Comparison of ENCODE assay signal across 9 cellular contexts in the genomic region with DNA sequence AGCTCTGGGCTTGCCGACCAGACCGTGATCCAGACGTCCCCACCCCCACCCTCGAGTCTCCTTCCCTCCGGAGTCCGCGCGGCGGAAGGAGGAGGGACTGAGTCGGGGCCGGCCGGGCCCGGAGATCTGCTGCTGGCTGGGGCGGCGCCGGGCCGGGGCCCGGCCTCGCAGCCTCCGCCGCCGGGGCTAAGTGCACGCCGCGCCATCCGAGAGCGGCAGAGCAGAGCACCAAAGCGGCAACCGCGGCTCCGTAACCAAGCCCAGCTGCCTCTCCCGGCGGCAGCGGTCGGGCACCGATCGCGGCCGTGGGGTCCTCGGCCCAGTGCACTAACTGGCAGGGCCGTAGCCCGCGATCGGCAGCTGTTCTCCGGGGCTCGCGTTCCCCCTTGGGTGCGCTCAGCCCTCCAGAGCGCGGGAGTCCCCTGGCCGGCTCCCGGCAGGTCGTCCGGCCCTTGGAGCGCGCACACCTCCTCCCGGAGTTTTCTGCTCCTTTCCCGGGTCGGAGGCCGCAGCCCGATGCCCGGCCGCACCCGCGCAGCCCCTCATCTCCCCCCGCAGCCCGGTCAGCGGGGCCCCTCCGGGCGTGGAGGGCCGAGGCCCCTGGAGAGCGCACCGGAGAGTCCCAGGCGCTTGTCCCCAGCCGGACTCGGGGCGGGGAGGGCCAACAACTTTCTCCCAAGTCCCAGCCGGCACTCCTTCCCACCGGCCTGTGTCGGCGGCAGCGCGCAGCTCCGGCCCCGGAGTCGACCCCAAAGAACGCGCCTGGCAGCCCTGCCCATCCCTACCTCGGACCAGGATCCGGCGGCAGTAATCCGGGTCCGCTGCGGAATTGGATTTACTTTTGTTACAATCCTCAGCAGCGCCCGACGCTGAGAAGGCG. TPM values are rescaled to one million over a fixed set of nuclear protein-coding genes. Genes with fewer than 3 reads are reported as not detected.
DNase-seq lines count a peak whose midpoint lies in the region; ATAC-seq, FAIRE-seq and TF ChIP-seq lines count a peak whose summit lies in the region.
"Had no signal": no experiment of that assay in that cellular context is flagged by ENCODE, and none has a peak within 500 bp of the region (broad histone marks: within the 10 kb centered on the region; RNA-seq: fewer than 3 reads in every experiment).

No MANE protein-coding gene starts in this region.

- FAIRE-seq in pancreas (lab: Jason Lieb, UNC), result no peak

- in situ Hi-C loops in HAP-1 (cut with MboI; ENCODE audit: low sequenced_read_pairs), result no loop called here

- H3K4me1 ChIP-seq in fibroblast of lung (ENCODE audit: control insufficient read depth, extremely low read depth, insufficient read depth, low read length), result no peaks in the 10 kb centered on the region
- H3K4me1 ChIP-seq in pancreas, result peaks cover 0 to 5% (median 0%) of the 10 kb centered on the region in 3 donors
- H3K4me1 ChIP-seq in HAP-1, result no peaks in the 10 kb centered on the region
- H3K4me1 ChIP-seq in OCI-LY7 (ENCODE audit: insufficient read depth, low read length, poor library complexity, severe bottlenecking), result no peaks in the 10 kb centered on the region

- H3K4me3 ChIP-seq in fibroblast of lung (replicated peaks in 1 of 4; ENCODE audit: control extremely low read depth in 1 of 4, insufficient read depth in 1 of 4, low read depth in 3 of 4, low read length in 4 of 4), result peak overlapping the region in 1 of 4 experiments; percentile 7
- peak overlapping the region in 3 of 4 donors; percentile 8 to 56 (median 36) for H3K4me3 ChIP-seq in pancreas
- no peak overlapping the region for H3K4me3 ChIP-seq in HAP-1
- H3K4me3 ChIP-seq in OCI-LY7 (ENCODE audit: low read depth, low read length, poor library complexity, severe bottlenecking), result no peak overlapping the region

- H3K36me3 Mint-ChIP-seq in Calu3 (ENCODE audit: insufficient read depth, unreplicated experiment), result no peaks in the 10 kb centered on the region

- H3K79me2 ChIP-seq in fibroblast of lung (ENCODE audit: control insufficient read depth, insufficient read depth, low read length) (no peaks in the 10 kb centered on the region), OCI-LY7 (ENCODE audit: insufficient read depth, low read depth, low read length) (no peaks in the 10 kb centered on the region)

- no peaks in the 10 kb centered on the region for H3K36me3 ChIP-seq in fibroblast of lung (ENCODE audit: control insufficient read depth, insufficient read depth, low read length)
- no peaks in the 10 kb centered on the region for H3K36me3 ChIP-seq in pancreas
- H3K36me3 ChIP-seq in HAP-1 (replicated peaks), result no peaks in the 10 kb centered on the region
- H3K36me3 ChIP-seq in OCI-LY7 (ENCODE audit: insufficient read depth, low read length), result no peaks in the 10 kb centered on the region

- no peak overlapping the region for H3K27ac ChIP-seq in fibroblast of lung (ENCODE audit: insufficient read depth, low read length)
- H3K27ac ChIP-seq in pancreas, result no peak overlapping the region
- no peak overlapping the region for H3K27ac ChIP-seq in OCI-LY7 (ENCODE audit: low read depth, low read length, poor library complexity, severe bottlenecking)

- POLR2A ChIA-PET in OCI-LY7 (lab: Charles Lee), result no interaction called here

- H3K27me3 ChIP-seq in fibroblast of lung (ENCODE audit: control insufficient read depth, insufficient read depth, low read length), result peaks cover 68% of the 10 kb centered on the region
- H3K27me3 ChIP-seq in pancreas, result peaks cover 4 to 56% (median 17%) of the 10 kb centered on the region in 4 donors
- H3K27me3 ChIP-seq in HAP-1 (ENCODE audit: low read depth), result peaks cover 3% of the 10 kb centered on the region; the same call in 1 of the 2 replicates

- H3K9me2 ChIP-seq in OCI-LY7 (ENCODE audit: insufficient read depth, low read length), result no peaks in the 10 kb centered on the region

- H3K9me3 ChIP-seq in fibroblast of lung (ENCODE audit: control insufficient read depth, insufficient read depth, low read depth, low read length) (no peaks in the 10 kb centered on the region), pancreas (no peaks in the 10 kb centered on the region), HAP-1 (no peaks in the 10 kb centered on the region), OCI-LY7 (ENCODE audit: low read length) (no peaks in the 10 kb centered on the region)

- ATAC-seq in pancreas (peak; percentile 57 to 73 (median 69)), GM21526 (IDR thresholded peaks at IDR 0.05; ENCODE audit: low FRiP score, unreplicated experiment) (no peak)

- H3K4me1 Mint-ChIP-seq in Calu3 (ENCODE audit: low read depth, unreplicated experiment), result no peaks in the 10 kb centered on the region

- H3K9ac ChIP-seq in fibroblast of lung (ENCODE audit: insufficient read depth, low read length), result no peak overlapping the region

- H2AFZ ChIP-seq in fibroblast of lung (ENCODE audit: low read length) (no peak overlapping the region), OCI-LY7 (ENCODE audit: low read length) (no peak overlapping the region)

- 1 to 2% methylated on average over 82 to 98 of the region's 98 CpGs for WGBS in pancreas, 2 donors

- BruUV-seq in Calu3 (replicated peaks; lab: Mats Ljungman, UMichigan), result no TSS peak
- no TSS peak for BruUV-seq in OCI-LY7 (replicated peaks; lab: Mats Ljungman, UMichigan)

- DNase-seq in Calu3 (peak; percentile 46), NCI-H460 (ENCODE audit: extremely low read depth, low read depth) (peak; percentile 31), fibroblast of lung (ENCODE audit: low read depth in 2 of 2) (peak in 1 of 2 donors; percentile 57), pancreas (peak in 2 of 6 donors; percentile 68 to 73), HAP-1 (ENCODE audit: low spot score in 2 of 2) (no peak), posterior vena cava (ENCODE audit: low spot score) (no peak), OCI-LY7 (ENCODE audit: low spot score) (no peak)
- DNase-seq: activated B cell treated with CpG ODN at 0.5 μM for 24 hours had no signal

- no peaks in the 10 kb centered on the region for H4K20me1 ChIP-seq in fibroblast of lung (ENCODE audit: control insufficient read depth, extremely low read depth, insufficient read depth, low read length)
- no peaks in the 10 kb centered on the region for H4K20me1 ChIP-seq in OCI-LY7 (ENCODE audit: insufficient read depth, low read length)

- H3K4me2 ChIP-seq in fibroblast of lung (ENCODE audit: extremely low read depth, insufficient read depth, low read length), result peak overlapping the region; percentile 25
- no peak overlapping the region for H3K4me2 ChIP-seq in OCI-LY7 (ENCODE audit: low read length)

- intact Hi-C loops in Calu3 (cut with micrococcal nuclease; ENCODE audit: unreplicated experiment), result no loop called here
- intact Hi-C loops in pancreas (cut with DNase I), result no loop called here
- intact Hi-C loops in posterior vena cava (cut with DNase I), result no loop called here
- intact Hi-C loops in OCI-LY7 (cut with micrococcal nuclease; ENCODE audit: unreplicated experiment), result no loop called here

- no peak overlapping the region for H3K27ac Mint-ChIP-seq in Calu3 (ENCODE audit: unreplicated experiment)
- H3K27ac Mint-ChIP-seq: activated B cell treated with CpG ODN at 0.5 μM for 24 hours had no signal

- CTCF ChIA-PET in Calu3 (lab: Charles Lee), result interaction anchor here (1.1 kb wide), 1 partner anchor 8 kb away, joined by 3 read pairs; no protein-coding TSS in a partner anchor
- CTCF ChIA-PET in OCI-LY7 (lab: Charles Lee; ENCODE audit: unreplicated experiment), result no interaction called here

- TF ChIP-seq CTCF in Calu3 (IDR thresholded peaks at IDR 0.05; ENCODE audit: unreplicated experiment) (no peak), fibroblast of lung (conservative IDR thresholded peaks at IDR 0.05 in 1 of 2, IDR thresholded peaks at IDR 0.05 in 1 of 2; ENCODE audit: low read depth in 1 of 2, low read length in 2 of 2) (no peak), pancreas (IDR thresholded peaks at IDR 0.05) (no peak), OCI-LY7 (conservative IDR thresholded peaks at IDR 0.05; ENCODE audit: low read length) (no peak)

- H3K4me3 Mint-ChIP-seq in Calu3 (ENCODE audit: low read depth, unreplicated experiment), result peak overlapping the region; percentile 65
- H3K4me3 Mint-ChIP-seq: activated B cell treated with CpG ODN at 0.5 μM for 24 hours had no signal

- peaks cover 23% of the 10 kb centered on the region for H3K27me3 Mint-ChIP-seq in Calu3 (ENCODE audit: unreplicated experiment)

- no peaks in the 10 kb centered on the region for H3K9me3 Mint-ChIP-seq in Calu3 (ENCODE audit: low read depth, unreplicated experiment)
- H3K9me3 Mint-ChIP-seq: activated B cell treated with CpG ODN at 0.5 μM for 24 hours had no signal

RNA-seq across cellular contexts. Expression of a gene that starts 0.8 kb away (rescaled TPM):
- total RNA-seq in Calu3 (2022), result not detected in 2 replicates
- 0.25 and 0.40 TPM in 2 replicates for total RNA-seq in NCI-H460 (2014; rRNA removed; shearing (Covaris generic))
- 0.13 TPM in 1 of 2 replicates, not detected in the other for polyA plus RNA-seq in NCI-H460 (2014; cell fraction: nucleus; rRNA removed)
- total RNA-seq in fibroblast of lung, result not detected in 2 replicates
- polyA plus RNA-seq in fibroblast of lung, result not detected in 2 replicates
- polyA plus RNA-seq in fibroblast of lung (2012), result not detected in 2 replicates
- not detected in 2 replicates for polyA minus RNA-seq in fibroblast of lung (ENCODE audit: low replicate concordance)
- not detected for total RNA-seq in pancreas
- not detected for polyA plus RNA-seq in pancreas
- total RNA-seq in posterior vena cava, result not detected
- total RNA-seq in OCI-LY7 (2014; rRNA removed; shearing (Covaris generic)), result not detected in 2 replicates
- not detected in 2 replicates for total RNA-seq in OCI-LY7 (2022)
- total RNA-seq: activated B cell treated with CpG ODN at 0.5 μM for 24 hours had no signal

Comparison
In these comparisons a context has a peak if more than half of its experiments do, and no peak if none do; other contexts are left out.
1. DNase-seq: peak in Calu3 (single experiment) and NCI-H460 (single experiment); none in HAP-1 (0 of 2), posterior vena cava (single experiment) and OCI-LY7 (single experiment).
2. H3K4me3 ChIP-seq: peak in pancreas (3 of 4); none in HAP-1 (single experiment) and OCI-LY7 (single experiment).